In genomic region chr5:145951071-145951470, GRCh38 we compare ENCODE assay signal across 21 cellular contexts. TPM values are rescaled to one million over a fixed set of nuclear protein-coding genes. Genes with fewer than 3 reads are reported as not detected.
"Had no signal": no experiment of that assay in that cellular context is flagged by ENCODE, and none has a peak within 500 bp of the region (broad histone marks: within the 10 kb centered on the region; RNA-seq: fewer than 3 reads in every experiment).

No MANE protein-coding gene starts in this region.

- H3K9me3 ChIP-seq: esophagus muscularis mucosa, ovary, sigmoid colon, spleen, tibial nerve, vagina had no signal

- H3K9me3 Mint-ChIP-seq: activated CD4-positive, alpha-beta T cell treated with anti-CD3 and anti-CD28 coated beads, Interleukin-2, amount 10 ng/mL, durations not matched to agents 7 days and 5 days; dendritic cell treated with granulocyte-macrophage colony-stimulating factor and Interleukin-4, amounts not matched to agents 40 ng/mL and 50 ng/mL, for 4 days had no signal

- H3K27ac Mint-ChIP-seq: activated CD4-positive, alpha-beta T cell treated with anti-CD3 and anti-CD28 coated beads, Interleukin-2, amount 10 ng/mL, durations not matched to agents 7 days and 5 days; activated T-cell treated with anti-CD3 and anti-CD28 coated beads, Interleukin-2, amount 50 U/mL, for 72 hours; dendritic cell treated with granulocyte-macrophage colony-stimulating factor and Interleukin-4, amounts not matched to agents 40 ng/mL and 50 ng/mL, for 4 days; naive thymus-derived CD4-positive, alpha-beta T cell had no signal

- H3K36me3 Mint-ChIP-seq: naive thymus-derived CD4-positive, alpha-beta T cell had no signal

- H3K27me3 ChIP-seq: esophagus muscularis mucosa, ovary, sigmoid colon, tibial nerve, vagina had no signal

- H3K36me3 ChIP-seq: esophagus muscularis mucosa, ovary, sigmoid colon, spleen, tibial nerve, vagina had no signal

- ATAC-seq: activated T-cell treated with anti-CD3 and anti-CD28 coated beads, Interleukin-2, amount 50 U/mL, for 72 hours; naive thymus-derived CD4-positive, alpha-beta T cell had no signal

- H3K4me3 ChIP-seq: esophagus muscularis mucosa, ovary, sigmoid colon, spleen, tibial nerve, vagina had no signal

- DNase-seq: activated CD4-positive, alpha-beta T cell treated with anti-CD3 and anti-CD28 coated beads, Interleukin-2, amount 10 ng/mL, durations not matched to agents 7 days and 5 days; activated CD8-positive, alpha-beta memory T cell treated with anti-CD3 and anti-CD28 coated beads for 24 hours; activated CD8-positive, alpha-beta memory T cell treated with anti-CD3 and anti-CD28 coated beads, Interleukin-2, amount 50 U/mL, for 48 hours; activated effector memory CD4-positive, alpha-beta T cell treated with anti-CD3 and anti-CD28 coated beads, Interleukin-2, amount 50 U/mL, for 16 hours; activated naive CD4-positive, alpha-beta T cell treated with anti-CD3 and anti-CD28 coated beads, Interleukin-2, amount 50 U/mL, for 16 hours; activated T-cell treated with anti-CD3 and anti-CD28 coated beads, Interleukin-2, amount 50 U/mL, for 72 hours; effector memory CD4-positive, alpha-beta T cell; hypothalamus; islet precursor cell; mesendoderm; naive thymus-derived CD4-positive, alpha-beta T cell; ovary; sigmoid colon; spleen; stimulated activated naive CD4-positive, alpha-beta T cell treated with Interleukin-2 at 50 U/mL for 16 hours; substantia nigra; T1000 had no signal

- H3K4me3 Mint-ChIP-seq: activated CD4-positive, alpha-beta T cell treated with anti-CD3 and anti-CD28 coated beads, Interleukin-2, amount 10 ng/mL, durations not matched to agents 7 days and 5 days; activated T-cell treated with anti-CD3 and anti-CD28 coated beads, Interleukin-2, amount 50 U/mL, for 72 hours; dendritic cell treated with granulocyte-macrophage colony-stimulating factor and Interleukin-4, amounts not matched to agents 40 ng/mL and 50 ng/mL, for 4 days; naive thymus-derived CD4-positive, alpha-beta T cell had no signal

- H3K4me1 ChIP-seq: sigmoid colon, spleen, tibial nerve had no signal

- H3K27ac ChIP-seq: esophagus muscularis mucosa, ovary, sigmoid colon, spleen, tibial nerve, vagina had no signal

RNA-seq across cellular contexts. Expression of gene SH3RF2, which starts 14.7 kb away (rescaled TPM):
- polyA plus RNA-seq: naive thymus-derived CD4-positive, alpha-beta T cell had no signal
